ENCODE assay signal across 34 cellular contexts in the genomic region with DNA sequence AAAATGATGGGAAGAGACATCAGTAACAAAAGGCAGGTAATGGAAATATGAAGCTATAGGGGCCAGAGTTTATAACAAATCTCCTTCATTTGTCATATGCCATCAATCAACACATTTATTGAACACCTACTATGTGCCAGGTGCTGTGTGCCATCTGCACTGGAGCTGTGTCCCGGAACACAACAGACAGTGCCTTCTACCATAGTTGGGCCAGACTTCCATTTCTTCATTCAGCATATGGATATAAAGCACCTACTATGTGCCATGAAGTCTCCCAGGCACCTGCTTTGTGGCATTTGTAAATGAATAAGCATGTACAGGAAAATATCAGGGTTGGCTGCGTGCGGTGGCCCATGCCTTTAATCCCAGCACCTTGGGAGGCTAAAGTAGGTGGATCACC.
"Had no signal": no experiment of that assay in that cellular context is flagged by ENCODE, and none has a peak within 500 bp of the region (broad histone marks: within the 10 kb centered on the region; RNA-seq: fewer than 3 reads in every experiment).

No MANE protein-coding gene starts in this region.

- H3K36me3 ChIP-seq: ascending aorta, cardiac muscle cell had no signal

- H3K4me1 Mint-ChIP-seq: activated B cell treated with CpG ODN at 0.5 μM for 24 hours had no signal

- H3K9me3 ChIP-seq: ascending aorta had no signal

- H3K27me3 ChIP-seq: ascending aorta, cardiac muscle cell had no signal

- H3K36me3 Mint-ChIP-seq: activated CD4-positive, alpha-beta memory T cell treated with anti-CD3 and anti-CD28 coated beads for 36 hours; activated CD8-positive, alpha-beta memory T cell treated with anti-CD3 and anti-CD28 coated beads, Interleukin-2, amount 10 ng/mL, durations not matched to agents 7 days and 5 days; activated naive CD8-positive, alpha-beta T cell treated with anti-CD3 and anti-CD28 coated beads, Interleukin-2, amount 10 ng/mL, durations not matched to agents 7 days and 5 days; brain had no signal

- H3K4me3 Mint-ChIP-seq: activated B cell treated with CpG ODN at 0.5 μM for 24 hours; activated CD4-positive, alpha-beta memory T cell treated with anti-CD3 and anti-CD28 coated beads for 36 hours; activated CD4-positive, alpha-beta T cell treated with anti-CD3 and anti-CD28 coated beads, Interleukin-2, amount 10 ng/mL, durations not matched to agents 24 days and 14 days; activated CD8-positive, alpha-beta memory T cell treated with anti-CD3 and anti-CD28 coated beads, Interleukin-2, amount 10 ng/mL, durations not matched to agents 7 days and 5 days; activated CD8-positive, alpha-beta T cell treated with anti-CD3 and anti-CD28 coated beads for 36 hours; activated naive CD4-positive, alpha-beta T cell treated with anti-CD3 and anti-CD28 coated beads for 36 hours; activated naive CD8-positive, alpha-beta T cell; activated naive CD8-positive, alpha-beta T cell treated with anti-CD3 and anti-CD28 coated beads, Interleukin-2, amount 10 ng/mL, durations not matched to agents 7 days and 5 days; activated naive CD8-positive, alpha-beta T cell treated with anti-CD3 and anti-CD28 coated beads, Interleukin-2, amount 50 U/mL, for 24 hours; activated T-cell treated with anti-CD3 and anti-CD28 coated beads, Interleukin-2, amount 50 U/mL, for 24 hours; brain; central memory CD8-positive, alpha-beta T cell; T-helper 1 cell treated with Interleukin-12 subunit alpha and Interleukin-12 subunit beta and Interleukin-4 antibody, amounts not matched to agents 30 μg/mL and 1 μg/mL, for 36 hours; T-helper 2 cell treated with Interferon-gamma antibody and Interleukin-4, amounts not matched to agents 5 μg/mL and 100 μg/mL, for 36 hours had no signal

- ATAC-seq: activated CD8-positive, alpha-beta memory T cell treated with anti-CD3 and anti-CD28 coated beads, Interleukin-2, amount 10 ng/mL, durations not matched to agents 7 days and 5 days had no signal

- H3K27me3 Mint-ChIP-seq: activated naive CD8-positive, alpha-beta T cell treated with anti-CD3 and anti-CD28 coated beads, Interleukin-2, amount 50 U/mL, for 24 hours; activated T-cell treated with anti-CD3 and anti-CD28 coated beads, Interleukin-2, amount 50 U/mL, for 24 hours; central memory CD8-positive, alpha-beta T cell had no signal

- DNase-seq: activated B cell treated with CpG ODN at 0.5 μM for 24 hours; activated CD4-positive, alpha-beta memory T cell treated with anti-CD3 and anti-CD28 coated beads for 36 hours; activated CD4-positive, alpha-beta T cell treated with anti-CD3 and anti-CD28 coated beads for 4 hours; activated CD4-positive, alpha-beta T cell treated with anti-CD3 and anti-CD28 coated beads, Interleukin-2, amount 10 ng/mL, durations not matched to agents 24 days and 14 days; activated CD4-positive, alpha-beta T cell treated with anti-CD3 and anti-CD28 coated beads, Interleukin-2, amount 50 U/mL, for 1 hour; activated CD4-positive, alpha-beta T cell treated with anti-CD3 and anti-CD28 coated beads, Interleukin-2, amount 50 U/mL, for 4 hours; activated CD4-positive, CD25-positive, alpha-beta regulatory T cell treated with anti-CD3 and anti-CD28 coated beads, Interleukin-2, amount 50 U/mL, for 72 hours; activated CD8-positive, alpha-beta memory T cell treated with anti-CD3 and anti-CD28 coated beads, Interleukin-2, amount 50 U/mL, for 48 hours; activated effector memory CD4-positive, alpha-beta T cell treated with Interleukin-2 at 50 U/mL for 16 hours; activated gamma-delta T cell; activated naive CD4-positive, alpha-beta T cell treated with anti-CD3 and anti-CD28 coated beads for 36 hours; activated naive CD4-positive, alpha-beta T cell treated with anti-CD3 and anti-CD28 coated beads, Interleukin-2, amount 50 U/mL, for 16 hours; activated naive CD8-positive, alpha-beta T cell treated with anti-CD3 and anti-CD28 coated beads, Interleukin-2, amount 10 ng/mL, durations not matched to agents 7 days and 5 days; activated T-cell treated with anti-CD3 and anti-CD28 coated beads, Interleukin-2, amount 50 U/mL, for 24 hours; amygdala; anterior cingulate cortex; caudate nucleus; cerebellar nuclear complex; T-helper 1 cell; T-helper 9 cell had no signal

- H3K27ac Mint-ChIP-seq: activated B cell treated with CpG ODN at 0.5 μM for 24 hours; activated CD4-positive, alpha-beta memory T cell treated with anti-CD3 and anti-CD28 coated beads for 36 hours; activated CD4-positive, alpha-beta T cell treated with anti-CD3 and anti-CD28 coated beads, Interleukin-2, amount 10 ng/mL, durations not matched to agents 24 days and 14 days; activated CD8-positive, alpha-beta memory T cell treated with anti-CD3 and anti-CD28 coated beads, Interleukin-2, amount 10 ng/mL, durations not matched to agents 7 days and 5 days; activated CD8-positive, alpha-beta T cell treated with anti-CD3 and anti-CD28 coated beads for 36 hours; activated naive CD4-positive, alpha-beta T cell treated with anti-CD3 and anti-CD28 coated beads for 36 hours; activated naive CD8-positive, alpha-beta T cell; activated naive CD8-positive, alpha-beta T cell treated with anti-CD3 and anti-CD28 coated beads, Interleukin-2, amount 50 U/mL, for 24 hours; activated T-cell treated with anti-CD3 and anti-CD28 coated beads, Interleukin-2, amount 50 U/mL, for 24 hours; activated T-helper 2 cell treated with anti-CD3 and anti-CD28 coated beads, Interferon-gamma antibody, Interleukin-2, Interleukin-4, amounts not matched to agents 10 μg/mL and 5 μg/mL and 100 μg/mL, durations not matched to agents 14 hours and 24 hours and 36 hours; T-helper 1 cell treated with Interleukin-12 subunit alpha and Interleukin-12 subunit beta and Interleukin-4 antibody, amounts not matched to agents 30 μg/mL and 1 μg/mL, for 36 hours; T-helper 2 cell treated with Interferon-gamma antibody and Interleukin-4, amounts not matched to agents 5 μg/mL and 100 μg/mL, for 36 hours had no signal

- H3K4me3 ChIP-seq: ascending aorta, cardiac muscle cell had no signal

- H3K4me1 ChIP-seq: ascending aorta had no signal

- H3K27ac ChIP-seq: ascending aorta, cardiac muscle cell, VCaP had no signal

- H3K9me3 Mint-ChIP-seq: activated B cell treated with CpG ODN at 0.5 μM for 24 hours; activated CD4-positive, alpha-beta memory T cell treated with anti-CD3 and anti-CD28 coated beads for 36 hours; activated naive CD4-positive, alpha-beta T cell treated with anti-CD3 and anti-CD28 coated beads for 36 hours; activated naive CD8-positive, alpha-beta T cell treated with anti-CD3 and anti-CD28 coated beads, Interleukin-2, amount 50 U/mL, for 24 hours; activated T-cell treated with anti-CD3 and anti-CD28 coated beads, Interleukin-2, amount 50 U/mL, for 24 hours; activated T-helper 2 cell treated with anti-CD3 and anti-CD28 coated beads, Interferon-gamma antibody, Interleukin-2, Interleukin-4, amounts not matched to agents 10 μg/mL and 5 μg/mL and 100 μg/mL, durations not matched to agents 14 hours and 24 hours and 36 hours; central memory CD8-positive, alpha-beta T cell; T-helper 1 cell treated with Interleukin-12 subunit alpha and Interleukin-12 subunit beta and Interleukin-4 antibody, amounts not matched to agents 30 μg/mL and 1 μg/mL, for 36 hours; T-helper 2 cell treated with Interferon-gamma antibody and Interleukin-4, amounts not matched to agents 5 μg/mL and 100 μg/mL, for 36 hours had no signal

- FAIRE-seq: bronchial epithelial cell, TTC549 had no signal
